ENCODE assay signal across 1 cellular context in the genomic region with DNA sequence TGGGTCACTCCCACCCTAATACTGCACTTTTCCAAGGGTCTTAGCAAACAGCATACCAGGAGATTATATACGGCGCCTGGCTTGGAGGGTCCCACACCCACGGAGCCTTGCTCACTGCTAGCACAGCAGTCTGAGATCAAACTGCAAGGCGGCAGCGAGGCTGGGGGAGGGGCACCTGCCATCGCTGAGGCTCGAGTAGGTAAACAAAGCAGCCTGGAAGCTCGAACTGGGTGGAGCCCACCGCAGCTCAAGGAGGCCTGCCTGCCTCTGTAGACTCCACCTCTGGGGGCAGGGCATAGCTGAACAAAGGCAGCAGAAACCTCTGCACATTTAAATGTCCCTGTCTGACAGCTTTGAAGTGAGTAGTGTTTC. TPM values are rescaled to one million over a fixed set of nuclear protein-coding genes. Genes with fewer than 3 reads are reported as not detected.
"Had no signal": no experiment of that assay in that cellular context is flagged by ENCODE, and none has a peak within 500 bp of the region (broad histone marks: within the 10 kb centered on the region; RNA-seq: fewer than 3 reads in every experiment).

No MANE protein-coding gene starts in this region.

RNA-seq across cellular contexts. Expression of a gene that starts 51.7 kb away (rescaled TPM):
- total RNA-seq: activated CD8-positive, alpha-beta memory T cell treated with anti-CD3 and anti-CD28 coated beads, Interleukin-2, amount 10 ng/mL, durations not matched to agents 7 days and 5 days had no signal
